Comparison of ENCODE assay signal across 17 cellular contexts in genomic region chr12:132159555-132160003, GRCh38. TPM values are rescaled to one million over a fixed set of nuclear protein-coding genes. Genes with fewer than 3 reads are reported as not detected.
DNase-seq lines count a peak whose midpoint lies in the region; TF ChIP-seq lines count a peak whose summit lies in the region.
"Had no signal": no experiment of that assay in that cellular context is flagged by ENCODE, and none has a peak within 500 bp of the region (broad histone marks: within the 10 kb centered on the region; RNA-seq: fewer than 3 reads in every experiment).

No MANE protein-coding gene starts in this region.

- H3K36me3 Mint-ChIP-seq in glutamatergic neuron (ENCODE audit: unreplicated experiment) = no peaks in the 10 kb centered on the region

- no peak for TF ChIP-seq POLR2A in Peyer's patch (IDR thresholded peaks at IDR 0.05)

- H3K9me3 Mint-ChIP-seq in glutamatergic neuron (ENCODE audit: unreplicated experiment) = peaks cover 3% of the 10 kb centered on the region
- H3K9me3 Mint-ChIP-seq: CD4-positive, alpha-beta T cell had no signal

- H3K4me1 ChIP-seq in BLaER1 = peaks cover 45% of the 10 kb centered on the region
- H3K4me1 ChIP-seq in Peyer's patch = peaks cover 0 to 14% (median 0%) of the 10 kb centered on the region in 4 donors

- H3K4me1 Mint-ChIP-seq in glutamatergic neuron (ENCODE audit: low read depth, unreplicated experiment) = peaks cover 6% of the 10 kb centered on the region

- H3K27me3 ChIP-seq in BLaER1 = peaks cover 29% of the 10 kb centered on the region
- H3K27me3 ChIP-seq in Peyer's patch = no peaks in the 10 kb centered on the region

- no peak overlapping the region for H3K9ac ChIP-seq in BLaER1
- H3K9ac ChIP-seq: KMS-11 had no signal

- no peak overlapping the region for H3K4me3 Mint-ChIP-seq in glutamatergic neuron (ENCODE audit: unreplicated experiment)
- H3K4me3 Mint-ChIP-seq: CD4-positive, alpha-beta T cell had no signal

- no peak overlapping the region for H3K27ac Mint-ChIP-seq in glutamatergic neuron (ENCODE audit: unreplicated experiment)
- H3K27ac Mint-ChIP-seq: CD4-positive, alpha-beta T cell had no signal

- H3K4me2 ChIP-seq in BLaER1 = peak overlapping the region; percentile 36
- H3K4me2 ChIP-seq: A549, KMS-11 had no signal

- DNase-seq in activated CD8-positive, alpha-beta memory T cell treated with anti-CD3 and anti-CD28 coated beads, Interleukin-2, amount 50 U/mL, for 4 hours = peak; percentile 12
- DNase-seq in activated CD8-positive, alpha-beta memory T cell treated with anti-CD3 and anti-CD28 coated beads for 24 hours = no peak
- DNase-seq in NCI-H2171 treated with DMSO at 0.1 percent for 48 hours (lab: John Stamatoyannopoulos, UW) = peak; percentile 63
- peak; percentile 24 for DNase-seq in glutamatergic neuron
- no peak for DNase-seq in 8988T
- DNase-seq in stimulated activated CD4-positive, alpha-beta T cell treated with anti-CD3 and anti-CD28 coated beads, Interleukin-1b, Interleukin-23, amount 100 ng/mL, for 48 hours = no peak
- DNase-seq in Peyer's patch = no peak
- DNase-seq: CD4-positive, alpha-beta T cell; DMS79; H7; NCI-H1092; NCI-H2107; NCI-H82 had no signal

- H3K27ac ChIP-seq in BLaER1 (peak overlapping the region; percentile 30; the same call in 1 of the 2 replicates), Peyer's patch (no peak overlapping the region)
- H3K27ac ChIP-seq: A549, KMS-11 had no signal

- H3K9me3 ChIP-seq in BLaER1 (peaks cover 21% of the 10 kb centered on the region), Peyer's patch (no peaks in the 10 kb centered on the region)
- H3K9me3 ChIP-seq: A549 had no signal

- peaks cover 42% of the 10 kb centered on the region for H4K20me1 ChIP-seq in BLaER1

- H3K27me3 Mint-ChIP-seq in glutamatergic neuron (ENCODE audit: unreplicated experiment) = peaks cover 2% of the 10 kb centered on the region
- H3K27me3 Mint-ChIP-seq: CD4-positive, alpha-beta T cell had no signal

- H3K36me3 ChIP-seq in BLaER1 (peaks cover 31% of the 10 kb centered on the region), Peyer's patch (no peaks in the 10 kb centered on the region)

- TF ChIP-seq CTCF in glutamatergic neuron (IDR thresholded peaks at IDR 0.05; ENCODE audit: partially characterized antibody, unreplicated experiment) = no peak
- no peak for TF ChIP-seq CTCF in Peyer's patch (IDR thresholded peaks at IDR 0.05)

- H3K4me3 ChIP-seq in BLaER1 = no peak overlapping the region
- H3K4me3 ChIP-seq in Peyer's patch = no peak overlapping the region
- H3K4me3 ChIP-seq: A549, GM12878 had no signal

RNA-seq across cellular contexts. Expression of gene NOC4L, which starts 15.3 kb away (rescaled TPM):
- total RNA-seq in glutamatergic neuron (ENCODE audit: unreplicated experiment) (17.8 TPM), Peyer's patch (10 to 100 TPM in 2 of 4 donors, 1 to 10 TPM in 2; 8.9 to 47.0 (median 12.2) TPM)

RNA-seq across cellular contexts. Expression of gene DDX51, which starts 15.5 kb away (rescaled TPM):
- 24.9 TPM for total RNA-seq in glutamatergic neuron (ENCODE audit: unreplicated experiment)
- 10 to 100 TPM; 18.7 to 78.4 (median 32.2) TPM for total RNA-seq in Peyer's patch

Comparison
In these comparisons a context has a peak if more than half of its experiments do, and no peak if none do; other contexts are left out.
1. DNase-seq: peak in activated CD8-positive, alpha-beta memory T cell treated with anti-CD3 and anti-CD28 coated beads, Interleukin-2, amount 50 U/mL, for 4 hours (single experiment), NCI-H2171 treated with DMSO at 0.1 percent for 48 hours (single experiment) and glutamatergic neuron (single experiment); none in activated CD8-positive, alpha-beta memory T cell treated with anti-CD3 and anti-CD28 coated beads for 24 hours (single experiment), 8988T (single experiment), stimulated activated CD4-positive, alpha-beta T cell treated with anti-CD3 and anti-CD28 coated beads, Interleukin-1b, Interleukin-23, amount 100 ng/mL, for 48 hours (single experiment) and Peyer's patch (0 of 3).